Comparison of ENCODE assay signal across 17 cellular contexts in the genomic region with DNA sequence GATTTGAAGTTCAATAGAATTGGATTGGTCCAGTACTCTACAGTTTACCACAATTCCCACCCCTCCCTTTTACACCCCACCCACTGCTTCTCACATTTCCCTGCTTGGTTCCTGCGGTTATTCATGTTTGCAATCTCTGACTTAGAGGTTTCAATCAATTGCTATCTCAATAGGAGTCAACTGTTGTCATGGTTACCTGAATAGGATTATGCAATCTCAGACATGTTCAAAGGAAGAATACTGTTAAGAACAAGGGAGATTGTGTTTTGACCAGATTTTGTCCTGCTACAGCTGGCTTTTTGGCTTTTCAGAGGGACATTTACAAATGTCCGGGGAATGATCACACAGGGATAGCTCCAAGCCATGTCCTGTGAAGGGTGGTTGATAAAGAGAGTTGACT. TPM values are rescaled to one million over a fixed set of nuclear protein-coding genes. Genes with fewer than 3 reads are reported as not detected.
DNase-seq lines count a peak whose midpoint lies in the region; TF ChIP-seq lines count a peak whose summit lies in the region.
"Had no signal": no experiment of that assay in that cellular context is flagged by ENCODE, and none has a peak within 500 bp of the region (broad histone marks: within the 10 kb centered on the region; RNA-seq: fewer than 3 reads in every experiment).

No MANE protein-coding gene starts in this region.

- H3K9me3 ChIP-seq in esophagus muscularis mucosa = no peaks in the 10 kb centered on the region
- H3K9me3 ChIP-seq: gastrocnemius medialis, SJSA1, thyroid gland had no signal

- peaks cover 23% of the 10 kb centered on the region for H3K4me1 Mint-ChIP-seq in progenitor cell of endocrine pancreas (ENCODE audit: low read depth)
- H3K4me1 Mint-ChIP-seq: B cell had no signal

- no peaks in the 10 kb centered on the region for H3K36me3 Mint-ChIP-seq in progenitor cell of endocrine pancreas (ENCODE audit: insufficient read depth)

- no peak overlapping the region for H3K27ac ChIP-seq in esophagus muscularis mucosa (replicated peaks in 1 of 4)
- H3K27ac ChIP-seq: gastrocnemius medialis, parathyroid adenoma, SJSA1, thyroid gland had no signal

- no peak for TF ChIP-seq POLR2A in esophagus muscularis mucosa (IDR thresholded peaks at IDR 0.05; ENCODE audit: low read depth)

- no peak overlapping the region for H3K4me3 ChIP-seq in fibroblast of mammary gland (ENCODE audit: control insufficient read depth, low read depth, low read length)
- no peak overlapping the region for H3K4me3 ChIP-seq in esophagus muscularis mucosa
- H3K4me3 ChIP-seq: gastrocnemius medialis, lung, SJSA1, thyroid gland had no signal

- intact Hi-C loops in esophagus muscularis mucosa (cut with DNase I) = loop anchor here (10.0 kb wide), 1 partner anchor 1189 kb away; no protein-coding TSS in a partner anchor

- H3K36me3 ChIP-seq in esophagus muscularis mucosa = no peaks in the 10 kb centered on the region
- H3K36me3 ChIP-seq: gastrocnemius medialis, SJSA1, thyroid gland had no signal

- H3K27me3 Mint-ChIP-seq in progenitor cell of endocrine pancreas = no peaks in the 10 kb centered on the region
- H3K27me3 Mint-ChIP-seq: B cell had no signal

- TF ChIP-seq EP300 in esophagus muscularis mucosa (IDR thresholded peaks at IDR 0.05) = no peak

- TF ChIP-seq CTCF in fibroblast of mammary gland (conservative IDR thresholded peaks at IDR 0.05; ENCODE audit: control insufficient read depth, insufficient read depth, low read depth, low read length) = no peak
- TF ChIP-seq CTCF in progenitor cell of endocrine pancreas (IDR thresholded peaks at IDR 0.05; ENCODE audit: unreplicated experiment) = no peak
- no peak for TF ChIP-seq CTCF in esophagus muscularis mucosa (IDR thresholded peaks at IDR 0.05)

- H3K4me1 ChIP-seq in esophagus muscularis mucosa = peaks cover 0 to 6% (median 5%) of the 10 kb centered on the region in 4 donors
- H3K4me1 ChIP-seq: gastrocnemius medialis, parathyroid adenoma, thyroid gland had no signal

- peak; percentile 2 for DNase-seq in M059J (ENCODE audit: low read depth)
- peak; percentile 15 for DNase-seq in RPMI7951 (ENCODE audit: low read depth)
- DNase-seq in fibroblast of mammary gland (ENCODE audit: low read depth) = peak; percentile 28
- DNase-seq in progenitor cell of endocrine pancreas (ENCODE audit: low spot score, unreplicated experiment) = no peak
- DNase-seq in HT-29 (ENCODE audit: low spot score) = no peak
- no peak for DNase-seq in NCI-H1105 treated with DMSO at 0.1 percent for 48 hours (lab: John Stamatoyannopoulos, UW)
- DNase-seq in esophagus muscularis mucosa (ENCODE audit: extremely low spot score) = no peak
- DNase-seq: activated CD8-positive, alpha-beta memory T cell treated with anti-CD3 and anti-CD28 coated beads for 24 hours; gastrocnemius medialis; KBM-7; thyroid gland had no signal

- H3K9me3 Mint-ChIP-seq in progenitor cell of endocrine pancreas (ENCODE audit: low read depth) = no peaks in the 10 kb centered on the region
- H3K9me3 Mint-ChIP-seq: activated T-helper 1 cell treated with anti-CD3 and anti-CD28 coated beads, Interleukin-12 subunit alpha, Interleukin-12 subunit beta, Interleukin-2, Interleukin-4 antibody, amounts not matched to agents 30 ng/mL and 10 ng/mL and 1 ng/mL, durations not matched to agents 14 hours and 24 hours and 36 hours had no signal

- peak overlapping the region; percentile 62 for H3K27ac Mint-ChIP-seq in progenitor cell of endocrine pancreas
- H3K27ac Mint-ChIP-seq: activated T-helper 1 cell treated with anti-CD3 and anti-CD28 coated beads, Interleukin-12 subunit alpha, Interleukin-12 subunit beta, Interleukin-2, Interleukin-4 antibody, amounts not matched to agents 30 ng/mL and 10 ng/mL and 1 ng/mL, durations not matched to agents 14 hours and 24 hours and 36 hours; B cell had no signal

- no peaks in the 10 kb centered on the region for H3K27me3 ChIP-seq in esophagus muscularis mucosa
- H3K27me3 ChIP-seq: gastrocnemius medialis, SJSA1, thyroid gland had no signal

- no peak overlapping the region for H3K4me3 Mint-ChIP-seq in progenitor cell of endocrine pancreas (ENCODE audit: low read depth)
- H3K4me3 Mint-ChIP-seq: activated T-helper 1 cell treated with anti-CD3 and anti-CD28 coated beads, Interleukin-12 subunit alpha, Interleukin-12 subunit beta, Interleukin-2, Interleukin-4 antibody, amounts not matched to agents 30 ng/mL and 10 ng/mL and 1 ng/mL, durations not matched to agents 14 hours and 24 hours and 36 hours; B cell had no signal

- 85% methylated on average over 2 of the region's 2 CpGs for WGBS in esophagus muscularis mucosa

RNA-seq across cellular contexts. Expression of a gene that starts 4.8 kb away (rescaled TPM):
- not detected in 2 replicates for total RNA-seq in M059J (2014; rRNA removed; shearing (Covaris generic))
- total RNA-seq in RPMI7951 (2014; rRNA removed; shearing (Covaris generic)) = not detected in 2 replicates
- total RNA-seq in progenitor cell of endocrine pancreas = not detected in 2 replicates
- not detected in 2 replicates for total RNA-seq in HT-29 (2014; rRNA removed; shearing (Covaris generic))
- not detected for total RNA-seq in esophagus muscularis mucosa
- total RNA-seq: activated T-helper 1 cell treated with anti-CD3 and anti-CD28 coated beads, Interleukin-12 subunit alpha, Interleukin-12 subunit beta, Interleukin-2, Interleukin-4 antibody, amounts not matched to agents 30 ng/mL and 10 ng/mL and 1 ng/mL, durations not matched to agents 14 hours and 24 hours and 36 hours; B cell; gastrocnemius medialis; lung; myocyte; SJSA1; thyroid gland had no signal

RNA-seq across cellular contexts. Expression of a gene that starts 49.3 kb away (rescaled TPM):
- total RNA-seq in M059J (2014; rRNA removed; shearing (Covaris generic)) = 43.6 and 61.4 TPM in 2 replicates
- 135 and 166 TPM in 2 replicates for total RNA-seq in RPMI7951 (2014; rRNA removed; shearing (Covaris generic))
- total RNA-seq in progenitor cell of endocrine pancreas (52.6 and 53.4 TPM in 2 replicates), esophagus muscularis mucosa (100 to 1,000 TPM in 1 of 4 donors, 10 to 100 TPM in 3; 66.0 to 102 (median 78.8) TPM)
- total RNA-seq in HT-29 (2014; rRNA removed; shearing (Covaris generic)) = 25.6 and 26.1 TPM in 2 replicates

RNA-seq across cellular contexts. Expression of a gene that starts 49.4 kb away (rescaled TPM):
- 3.2 and 5.4 TPM in 2 replicates for total RNA-seq in M059J (2014; rRNA removed; shearing (Covaris generic))
- 5.4 and 6.1 TPM in 2 replicates for total RNA-seq in RPMI7951 (2014; rRNA removed; shearing (Covaris generic))
- total RNA-seq in progenitor cell of endocrine pancreas = 36.7 and 37.4 TPM in 2 replicates
- total RNA-seq in HT-29 (2014; rRNA removed; shearing (Covaris generic)) = 3.0 and 6.3 TPM in 2 replicates
- total RNA-seq in esophagus muscularis mucosa = 10 to 100 TPM; 20.9 to 28.2 (median 22.6) TPM

Comparison
In these comparisons a context has a peak if more than half of its experiments do, and no peak if none do; other contexts are left out.
1. DNase-seq: peak in M059J (single experiment), RPMI7951 (single experiment) and fibroblast of mammary gland (single experiment); none in progenitor cell of endocrine pancreas (single experiment), HT-29 (single experiment), NCI-H1105 treated with DMSO at 0.1 percent for 48 hours (single experiment) and esophagus muscularis mucosa (single experiment).